21 cellular contexts compared by ENCODE assay signal in the genomic region with DNA sequence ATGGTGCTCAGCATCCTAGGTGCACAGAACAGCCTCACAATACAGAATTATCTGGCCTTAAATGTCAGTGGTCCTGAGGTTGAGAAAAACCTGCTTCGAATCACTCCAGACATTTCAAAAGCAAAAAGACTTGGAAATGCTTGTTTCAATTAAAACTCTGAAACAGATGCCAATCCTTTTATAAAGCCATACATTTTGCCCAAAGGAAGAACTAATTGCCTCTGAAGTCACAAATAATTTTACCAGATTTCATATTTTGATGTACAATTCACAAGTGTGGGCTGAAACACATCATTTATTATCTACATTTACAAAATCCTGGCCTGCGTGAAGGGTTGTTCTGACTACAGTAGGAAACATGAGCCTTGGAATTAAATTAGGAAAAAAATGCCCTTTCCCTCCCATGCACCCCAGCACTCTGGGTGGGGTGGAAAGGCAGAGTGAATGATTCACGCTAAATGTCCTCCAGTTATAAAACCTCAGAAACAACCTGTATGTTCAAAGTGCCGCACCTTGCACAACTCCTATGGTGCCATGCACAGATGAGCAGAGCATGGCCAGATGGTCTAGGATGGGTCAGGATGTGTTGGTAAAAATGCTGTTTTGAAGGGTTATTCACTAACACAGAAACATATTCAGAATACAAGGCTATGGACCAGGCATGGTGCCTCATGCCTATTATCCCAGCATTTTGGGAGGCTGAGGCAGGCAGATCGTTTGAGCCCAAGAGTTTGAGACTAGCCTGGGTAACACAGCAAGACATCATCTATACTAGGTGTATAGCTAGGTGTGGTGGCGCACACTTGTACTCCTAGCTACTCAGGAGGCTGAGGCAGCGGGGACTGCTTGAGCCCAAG.
DNase-seq lines count a peak whose midpoint lies in the region; ATAC-seq and TF ChIP-seq lines count a peak whose summit lies in the region.
"Had no signal": no experiment of that assay in that cellular context is flagged by ENCODE, and none has a peak within 500 bp of the region (broad histone marks: within the 10 kb centered on the region; RNA-seq: fewer than 3 reads in every experiment).

No MANE protein-coding gene starts in this region.

- intact Hi-C loops in sigmoid colon (cut with DNase I) (loop anchor here (5.0 to 10.0 kb wide), 4 partner anchors 48 to 515 kb away; a partner anchor contains a TSS), prostate gland (cut with DNase I) (loop anchor here (5.0 to 10.0 kb wide), 4 partner anchors 72 to 517 kb away; a partner anchor contains a TSS)

- H3K9me2 ChIP-seq in OCI-LY1 (ENCODE audit: low read depth, low read length): no peaks in the 10 kb centered on the region

- DNase-seq in omental fat pad (ENCODE audit: low spot score): no peak
- no peak for DNase-seq in sigmoid colon
- DNase-seq in prostate gland (ENCODE audit: low spot score): no peak
- DNase-seq in SIG-M5 treated with dmso at 0.1 percent for 504 hours (lab: John Stamatoyannopoulos, UW; ENCODE audit: unreplicated experiment): no peak
- DNase-seq: activated CD8-positive, alpha-beta memory T cell treated with anti-CD3 and anti-CD28 coated beads, Interleukin-2, amount 50 U/mL, for 4 hours; activated naive CD4-positive, alpha-beta T cell; effector CD8-positive, alpha-beta T cell; HCEC 1CT; left colon; naive thymus-derived CD4-positive, alpha-beta T cell; NCI-H1417; NCI-H69; OCI-M1; SHP77; testis had no signal

- H3K36me3 Mint-ChIP-seq in brain: peaks cover 55% of the 10 kb centered on the region

- H3K27ac Mint-ChIP-seq in brain: peak overlapping the region in 4 of 5 experiments; percentile 44 to 73 (median 54)

- H3K27ac ChIP-seq in BLaER1 treated with 17β-estradiol and CSF1 and Interleukin-3, amounts not matched to agents 10 nM and 100 nM: peak overlapping the region in 4 of 11 experiments; percentile 0 to 89 (median 72); a peak in 7 of 22 replicates
- H3K27ac ChIP-seq in OCI-LY1 (ENCODE audit: low read depth, low read length, poor library complexity, severe bottlenecking) (peak overlapping the region; percentile 66), sigmoid colon (no peak overlapping the region), prostate gland (no peak overlapping the region)
- H3K27ac ChIP-seq: parathyroid adenoma, testis had no signal

- H2AFZ ChIP-seq in OCI-LY1 (ENCODE audit: low read length): no peak overlapping the region
- H2AFZ ChIP-seq: parathyroid adenoma had no signal

- peaks cover 70 to 100% (median 80%) of the 10 kb centered on the region in 11 experiments for H3K36me3 ChIP-seq in BLaER1 treated with 17β-estradiol and CSF1 and Interleukin-3, amounts not matched to agents 10 nM and 100 nM
- H3K36me3 ChIP-seq in OCI-LY1 (ENCODE audit: insufficient read depth, low read length): peaks cover 75% of the 10 kb centered on the region
- H3K36me3 ChIP-seq in sigmoid colon: peaks cover 0 to 38% (median 5%) of the 10 kb centered on the region in 4 donors
- H3K36me3 ChIP-seq in prostate gland: no peaks in the 10 kb centered on the region

- H3K27me3 ChIP-seq in BLaER1 treated with 17β-estradiol and CSF1 and Interleukin-3, amounts not matched to agents 10 nM and 100 nM: no peaks in the 10 kb centered on the region
- H3K27me3 ChIP-seq in OCI-LY1 (ENCODE audit: insufficient read depth, low read length): no peaks in the 10 kb centered on the region
- H3K27me3 ChIP-seq in sigmoid colon: no peaks in the 10 kb centered on the region
- no peaks in the 10 kb centered on the region for H3K27me3 ChIP-seq in prostate gland (replicated peaks; ENCODE audit: insufficient read depth)
- H3K27me3 ChIP-seq: esophagus muscularis mucosa, testis had no signal

- peak overlapping the region in 7 of 11 experiments; percentile 11 to 97 (median 92); a peak in 14 of 22 replicates for H3K4me2 ChIP-seq in BLaER1 treated with 17β-estradiol and CSF1 and Interleukin-3, amounts not matched to agents 10 nM and 100 nM
- no peak overlapping the region for H3K4me2 ChIP-seq in OCI-LY1 (ENCODE audit: low read length)

- no peak for TF ChIP-seq EP300 in sigmoid colon (IDR thresholded peaks at IDR 0.05)

- H3K27me3 Mint-ChIP-seq in brain: no peaks in the 10 kb centered on the region
- H3K27me3 Mint-ChIP-seq: naive thymus-derived CD4-positive, alpha-beta T cell; stimulated activated memory B cell treated with anti-CD40 and anti-IgM and Interleukin-4, amounts not matched to agents 10 μg/mL and 1 μg/mL and 100 μg/mL, for 72 hours had no signal

- TF ChIP-seq CTCF in OCI-LY1 (IDR thresholded peaks at IDR 0.05; ENCODE audit: low read length) (no peak), brain (conservative IDR thresholded peaks at IDR 0.05) (no peak), omental fat pad (IDR thresholded peaks at IDR 0.05) (no peak), sigmoid colon (IDR thresholded peaks at IDR 0.05) (no peak), prostate gland (IDR thresholded peaks at IDR 0.05) (no peak)

- peaks cover 31% of the 10 kb centered on the region for H3K4me1 Mint-ChIP-seq in brain

- peaks cover 55 to 98% (median 88%) of the 10 kb centered on the region in 10 experiments for H3K4me1 ChIP-seq in BLaER1 treated with 17β-estradiol and CSF1 and Interleukin-3, amounts not matched to agents 10 nM and 100 nM
- H3K4me1 ChIP-seq in OCI-LY1 (ENCODE audit: insufficient read depth, low read length, severe bottlenecking) (peaks cover 46% of the 10 kb centered on the region), sigmoid colon (peaks cover 0 to 27% (median 16%) of the 10 kb centered on the region in 4 donors), prostate gland (replicated peaks) (no peaks in the 10 kb centered on the region)
- H3K4me1 ChIP-seq: parathyroid adenoma had no signal

- no peak overlapping the region for H3K4me3 Mint-ChIP-seq in brain
- H3K4me3 Mint-ChIP-seq: naive thymus-derived CD4-positive, alpha-beta T cell; stimulated activated memory B cell treated with anti-CD40 and anti-IgM and Interleukin-4, amounts not matched to agents 10 μg/mL and 1 μg/mL and 100 μg/mL, for 72 hours had no signal

- H3K9ac ChIP-seq in BLaER1 treated with 17β-estradiol and CSF1 and Interleukin-3, amounts not matched to agents 10 nM and 100 nM: peak overlapping the region in 1 of 11 experiments; percentile 10; a peak in 1 of 22 replicates
- no peak overlapping the region for H3K9ac ChIP-seq in OCI-LY1 (ENCODE audit: low read length)
- H3K9ac ChIP-seq: parathyroid adenoma had no signal

- peaks cover 6 to 93% (median 73%) of the 10 kb centered on the region in 11 experiments; a peak in 18 of 22 replicates for H4K20me1 ChIP-seq in BLaER1 treated with 17β-estradiol and CSF1 and Interleukin-3, amounts not matched to agents 10 nM and 100 nM
- H4K20me1 ChIP-seq in OCI-LY1 (ENCODE audit: insufficient read depth, low read length): no peaks in the 10 kb centered on the region

- peaks cover 24% of the 10 kb centered on the region for H3K79me2 ChIP-seq in OCI-LY1 (ENCODE audit: insufficient read depth, low read length)

- H3K9me3 ChIP-seq in BLaER1 treated with 17β-estradiol and CSF1 and Interleukin-3, amounts not matched to agents 10 nM and 100 nM (replicated peaks in 1 of 11): no peaks in the 10 kb centered on the region
- no peaks in the 10 kb centered on the region for H3K9me3 ChIP-seq in OCI-LY1 (ENCODE audit: low read length)
- no peaks in the 10 kb centered on the region for H3K9me3 ChIP-seq in sigmoid colon
- H3K9me3 ChIP-seq in prostate gland: no peaks in the 10 kb centered on the region
- H3K9me3 ChIP-seq: esophagus muscularis mucosa, testis had no signal

- WGBS in sigmoid colon, 2 donors: 92 to 96% methylated on average over 7 of the region's 7 CpGs
- 91% methylated on average over 7 of the region's 7 CpGs for WGBS in prostate gland

- TF ChIP-seq POLR2A in sigmoid colon (IDR thresholded peaks at IDR 0.05): no peak
- TF ChIP-seq POLR2A in prostate gland (IDR thresholded peaks at IDR 0.05): no peak

- H3K9me3 Mint-ChIP-seq in brain: no peaks in the 10 kb centered on the region
- H3K9me3 Mint-ChIP-seq: naive thymus-derived CD4-positive, alpha-beta T cell; stimulated activated memory B cell treated with anti-CD40 and anti-IgM and Interleukin-4, amounts not matched to agents 10 μg/mL and 1 μg/mL and 100 μg/mL, for 72 hours had no signal

- H3K4me3 ChIP-seq in BLaER1 treated with 17β-estradiol and CSF1 and Interleukin-3, amounts not matched to agents 10 nM and 100 nM: no peak overlapping the region
- H3K4me3 ChIP-seq in OCI-LY1 (ENCODE audit: low read depth, low read length, poor library complexity, severe bottlenecking) (no peak overlapping the region), sigmoid colon (no peak overlapping the region), prostate gland (no peak overlapping the region)
- H3K4me3 ChIP-seq: esophagus muscularis mucosa, testis had no signal

- H3F3A ChIP-seq in OCI-LY1 (ENCODE audit: insufficient read depth, low read length): no peaks in the 10 kb centered on the region

- ATAC-seq in omental fat pad (ENCODE audit: low FRiP score): peak; percentile 62
- ATAC-seq: left colon; naive thymus-derived CD4-positive, alpha-beta T cell; stimulated activated memory B cell treated with anti-CD40 and anti-IgM and Interleukin-4, amounts not matched to agents 10 μg/mL and 1 μg/mL and 100 μg/mL, for 72 hours had no signal
